Comparison of ENCODE assay signal across 8 cellular contexts in the genomic region with DNA sequence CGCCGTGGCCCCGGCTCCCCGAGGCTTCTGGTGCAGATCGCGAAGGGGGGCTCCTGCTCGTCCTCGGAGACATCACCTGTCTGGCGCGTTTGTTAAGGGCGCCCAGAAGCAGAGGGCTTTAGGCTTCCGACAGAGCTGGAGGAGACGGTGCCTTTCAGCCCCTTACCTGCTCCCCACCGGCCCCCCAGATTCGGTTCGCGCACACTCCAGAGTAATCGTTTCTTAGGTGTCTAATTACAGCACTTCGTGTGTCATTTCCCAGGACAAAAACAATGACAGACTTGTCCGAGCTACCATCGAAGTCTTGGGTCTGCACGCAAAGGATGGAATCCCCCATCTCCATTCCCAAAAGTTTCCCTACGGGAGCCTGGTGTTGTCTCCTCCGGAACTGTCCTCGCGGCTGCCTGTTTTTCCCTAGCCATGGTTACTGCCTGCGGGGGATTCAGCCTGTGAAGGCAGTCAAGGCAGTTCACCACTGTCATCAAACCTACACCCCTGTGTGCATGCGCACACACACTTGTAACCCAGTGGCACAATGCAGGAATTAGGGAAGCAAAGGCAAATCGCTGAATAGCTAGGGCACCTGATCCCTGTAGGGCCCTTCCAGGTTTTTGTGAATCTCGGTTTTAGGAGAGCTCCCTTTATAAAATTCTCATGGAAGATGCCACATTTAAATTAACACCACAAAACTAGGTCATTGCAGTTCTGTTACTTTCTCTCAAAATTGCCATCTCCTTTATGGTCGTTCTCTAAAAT. TPM values are rescaled to one million over a fixed set of nuclear protein-coding genes. Genes with fewer than 3 reads are reported as not detected.
DNase-seq lines count a peak whose midpoint lies in the region; FAIRE-seq and TF ChIP-seq lines count a peak whose summit lies in the region.

No MANE protein-coding gene starts in this region.

- peaks cover 36% of the 10 kb centered on the region for H3K79me2 ChIP-seq in astrocyte (ENCODE audit: insufficient read depth, low read length)
- peaks cover 35% of the 10 kb centered on the region for H3K79me2 ChIP-seq in hepatocyte

- DNase-seq in ELR (ENCODE audit: low read depth) (peak; percentile 64), NCI-H2107 treated with DMSO at 0.1 percent for 48 hours (lab: John Stamatoyannopoulos, UW; ENCODE audit: unreplicated experiment) (peak; percentile 72), astrocyte (ENCODE audit: low read depth) (peak; percentile 52), hepatocyte (ENCODE audit: low spot score) (peak; percentile 54), ovary (peak; percentile 57 to 71 (median 63)), SKM-1 (lab: John Stamatoyannopoulos, UW; ENCODE audit: unreplicated experiment) (no peak), GM12891 (ENCODE audit: insufficient read length, low spot score) (no peak)
- no peak for DNase-seq in stimulated activated CD4-positive, alpha-beta T cell treated with anti-CD3 and anti-CD28 coated beads, Interleukin-4, amount 100 ng/mL, for 24 hours

- H3K4me3 ChIP-seq in astrocyte (ENCODE audit: insufficient read depth, low read depth, low read length) (peak overlapping the region; percentile 86), hepatocyte (peak overlapping the region; percentile 71), ovary (peak overlapping the region; percentile 85)

- H3K4me2 ChIP-seq in astrocyte (ENCODE audit: low read length) (peak overlapping the region; percentile 89), hepatocyte (peak overlapping the region; percentile 90)

- H3K27me3 Mint-ChIP-seq in astrocyte (ENCODE audit: low read depth, unreplicated experiment): no peaks in the 10 kb centered on the region

- peaks cover 6% of the 10 kb centered on the region for H3K9me3 Mint-ChIP-seq in astrocyte (ENCODE audit: unreplicated experiment)

- peak overlapping the region; percentile 82 for H2AFZ ChIP-seq in astrocyte (ENCODE audit: low read depth, low read length)
- H2AFZ ChIP-seq in hepatocyte: peak overlapping the region; percentile 88

- peak overlapping the region; percentile 59 for H3K27ac Mint-ChIP-seq in astrocyte (ENCODE audit: unreplicated experiment)

- intact Hi-C loops in ovary (cut with DNase I): loop anchor here in 1 of 4 donors (5.0 kb wide), 1 partner anchor 407 kb away; no protein-coding TSS in a partner anchor

- WGBS in hepatocyte (ENCODE audit: low lambda C conversion rate, missing lambda C conversion rate): 5% methylated on average over 27 of the region's 31 CpGs
- WGBS in ovary, 3 donors: 3 to 9% (median 5%) methylated on average over 21 to 31 of the region's 31 CpGs

- H3K27me3 ChIP-seq in astrocyte (ENCODE audit: insufficient read depth, low read length): no peaks in the 10 kb centered on the region
- no peaks in the 10 kb centered on the region for H3K27me3 ChIP-seq in hepatocyte
- no peaks in the 10 kb centered on the region for H3K27me3 ChIP-seq in ovary

- TF ChIP-seq CTCF in astrocyte (IDR thresholded peaks at IDR 0.05; ENCODE audit: insufficient read depth, low read depth, low read length): no peak
- no peak for TF ChIP-seq CTCF in hepatocyte (IDR thresholded peaks at IDR 0.05; ENCODE audit: poor library complexity)
- no peak for TF ChIP-seq CTCF in ovary (IDR thresholded peaks at IDR 0.05)

- peak overlapping the region; percentile 80 for H3K27ac ChIP-seq in astrocyte (ENCODE audit: low read depth, low read length)
- peak overlapping the region; percentile 94 for H3K27ac ChIP-seq in hepatocyte
- peak overlapping the region; percentile 97 to 98 for H3K27ac ChIP-seq in ovary

- H3K36me3 Mint-ChIP-seq in astrocyte (ENCODE audit: low read depth, unreplicated experiment): no peaks in the 10 kb centered on the region

- H3K9ac ChIP-seq in astrocyte (ENCODE audit: low read length): peak overlapping the region; percentile 86

- H3K4me1 ChIP-seq in astrocyte (ENCODE audit: insufficient read depth, low read length) (no peaks in the 10 kb centered on the region), hepatocyte (ENCODE audit: insufficient read depth) (peaks cover 5% of the 10 kb centered on the region), ovary (ENCODE audit: insufficient read depth) (no peaks in the 10 kb centered on the region)

- TF ChIP-seq POLR2A in ovary (IDR thresholded peaks at IDR 0.05) (no peak), GM12891 (IDR thresholded peaks at IDR 0.05; ENCODE audit: low read depth, low read length) (no peak)

- no peak for TF ChIP-seq EP300 in ovary (IDR thresholded peaks at IDR 0.05)

- no peaks in the 10 kb centered on the region for H3K36me3 ChIP-seq in astrocyte (ENCODE audit: insufficient read depth, low read length)
- no peaks in the 10 kb centered on the region for H3K36me3 ChIP-seq in hepatocyte (replicated peaks; ENCODE audit: insufficient read depth, low read depth)
- no peaks in the 10 kb centered on the region for H3K36me3 ChIP-seq in ovary

- no peaks in the 10 kb centered on the region for H3K9me2 ChIP-seq in hepatocyte (replicated peaks; ENCODE audit: insufficient read depth)

- H3K9me3 ChIP-seq in astrocyte (ENCODE audit: insufficient read depth, low read depth, low read length) (peaks cover 3% of the 10 kb centered on the region), hepatocyte (ENCODE audit: low read depth) (no peaks in the 10 kb centered on the region), ovary (no peaks in the 10 kb centered on the region)

- H3K4me3 Mint-ChIP-seq in astrocyte (ENCODE audit: unreplicated experiment): peak overlapping the region; percentile 85

- peaks cover 22% of the 10 kb centered on the region for H4K20me1 ChIP-seq in astrocyte (ENCODE audit: insufficient read depth, low read length)
- peaks cover 27% of the 10 kb centered on the region for H4K20me1 ChIP-seq in hepatocyte (ENCODE audit: insufficient read depth, poor library complexity, severe bottlenecking)

- H3K4me1 Mint-ChIP-seq in astrocyte (ENCODE audit: low read depth, unreplicated experiment): no peaks in the 10 kb centered on the region

- no peak for FAIRE-seq in astrocyte (lab: Jason Lieb, UNC)
- FAIRE-seq in GM12891 (lab: Jason Lieb, UNC): no peak

TF ChIP-seq in GM12891, 5 proteins besides CTCF, POLR2A, EP300 and RAD21:
- TF ChIP-seq SPI1 (IDR thresholded peaks at IDR 0.05; ENCODE audit: low read depth, low read length) (no peak), POU2F2 (IDR thresholded peaks at IDR 0.05; ENCODE audit: low read depth, low read length) (no peak), POLR2AphosphoS5 (IDR thresholded peaks at IDR 0.05; ENCODE audit: low read depth, low read length) (no peak), TAF1 (IDR thresholded peaks at IDR 0.05; ENCODE audit: low read depth, low read length) (no peak), PAX5 (IDR thresholded peaks at IDR 0.05; ENCODE audit: insufficient read depth, low read length, severe bottlenecking) (no peak)

RNA-seq across cellular contexts. Expression of gene CDC42BPA, which starts 0.7 kb away (rescaled TPM):
- total RNA-seq in astrocyte: 31.2 and 34.5 TPM in 2 replicates
- total RNA-seq in hepatocyte: 40.9 and 41.9 TPM in 2 replicates
- polyA plus RNA-seq in hepatocyte: 24.5 and 28.7 TPM in 2 replicates
- 10 to 100 TPM; 32.9 to 56.2 (median 40.8) TPM for total RNA-seq in ovary
- 10 to 100 TPM; 11.1 to 20.2 TPM for polyA plus RNA-seq in ovary
- 0.05 TPM for polyA plus RNA-seq in GM12891 (2012; ENCODE audit: low read depth, missing spikeins)

Comparison
In these comparisons a context has a peak if more than half of its experiments do, and no peak if none do; other contexts are left out.
1. DNase-seq: peak in ELR (single experiment), NCI-H2107 treated with DMSO at 0.1 percent for 48 hours (single experiment), astrocyte (single experiment), hepatocyte (single experiment) and ovary (5 of 5); none in stimulated activated CD4-positive, alpha-beta T cell treated with anti-CD3 and anti-CD28 coated beads, Interleukin-4, amount 100 ng/mL, for 24 hours (single experiment), SKM-1 (single experiment) and GM12891 (single experiment).
2. Peak in every context shown above with its lines, with median percentiles within 50 percentile points of each other: H3K27ac ChIP-seq and H3K4me3 ChIP-seq.